ENCODE assay signal across 15 cellular contexts in the genomic region with DNA sequence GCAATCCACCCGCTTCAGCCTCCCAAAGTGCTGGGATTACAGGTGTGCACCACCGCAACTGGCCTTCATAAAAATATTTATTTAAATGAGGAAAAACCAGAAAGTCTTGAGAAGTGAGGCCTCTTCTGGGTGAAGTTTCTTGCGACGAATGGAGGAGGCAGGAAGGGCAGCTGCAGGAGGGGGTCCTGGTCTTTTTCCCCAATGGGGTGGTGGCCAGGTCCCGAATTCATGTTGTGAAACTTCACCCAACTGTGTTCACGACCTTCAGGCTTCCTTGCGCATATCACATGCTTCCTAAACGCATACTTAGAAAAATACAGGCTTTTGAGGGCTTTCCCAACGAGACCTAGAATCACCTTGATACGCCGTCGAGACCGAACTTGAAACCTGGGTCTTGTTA.
DNase-seq lines count a peak whose midpoint lies in the region; ATAC-seq and TF ChIP-seq lines count a peak whose summit lies in the region.
"Had no signal": no experiment of that assay in that cellular context is flagged by ENCODE, and none has a peak within 500 bp of the region (broad histone marks: within the 10 kb centered on the region; RNA-seq: fewer than 3 reads in every experiment).

No MANE protein-coding gene starts in this region.

- H2BK15ac ChIP-seq in mesendoderm (replicated peaks; ENCODE audit: low read depth) = no peak overlapping the region

- TF ChIP-seq CTCF in RWPE2 (IDR thresholded peaks at IDR 0.05; ENCODE audit: poor library complexity, severe bottlenecking) (no peak), spleen (IDR thresholded peaks at IDR 0.05 in 8 of 11, conservative IDR thresholded peaks at IDR 0.05 in 3 of 11) (no peak)

- no peaks in the 10 kb centered on the region for H3K79me1 ChIP-seq in mesendoderm (ENCODE audit: low read length)

- H2AK5ac ChIP-seq in mesendoderm (ENCODE audit: low read length) = peak overlapping the region; percentile 47

- H3K4me3 ChIP-seq in RWPE2 (ENCODE audit: severe bottlenecking) (no peak overlapping the region), mesendoderm (ENCODE audit: low read length) (no peak overlapping the region), spleen (no peak overlapping the region)
- H3K4me3 ChIP-seq: A549; BLaER1 treated with 17β-estradiol and CSF1 and Interleukin-3, amounts not matched to agents 10 nM and 100 nM had no signal

- no peak overlapping the region for H3K56ac ChIP-seq in mesendoderm (ENCODE audit: low read length)

- no peak overlapping the region for H2BK5ac ChIP-seq in mesendoderm (ENCODE audit: low read length)

- H3K4me2 ChIP-seq in mesendoderm (ENCODE audit: low read length) = no peak overlapping the region
- H3K4me2 ChIP-seq: A549; BLaER1 treated with 17β-estradiol and CSF1 and Interleukin-3, amounts not matched to agents 10 nM and 100 nM had no signal

- no peak for ATAC-seq in RWPE2 (ENCODE audit: low read depth)
- ATAC-seq: A549 had no signal

- intact Hi-C loops in spleen (cut with DNase I; ENCODE audit: low total_unique reads) = no loop called here

- no peak overlapping the region for H3K23ac ChIP-seq in mesendoderm (ENCODE audit: low read length)

- H3K27me3 ChIP-seq in RWPE2 (ENCODE audit: insufficient read depth, poor library complexity, severe bottlenecking) (no peaks in the 10 kb centered on the region), mesendoderm (ENCODE audit: insufficient read depth, low read length, poor library complexity) (no peaks in the 10 kb centered on the region), spleen (replicated peaks in 1 of 7) (no peaks in the 10 kb centered on the region)
- H3K27me3 ChIP-seq: BLaER1 treated with 17β-estradiol and CSF1 and Interleukin-3, amounts not matched to agents 10 nM and 100 nM had no signal

- H3K9ac ChIP-seq in mesendoderm (ENCODE audit: low read length) = no peak overlapping the region
- H3K9ac ChIP-seq: BLaER1 treated with 17β-estradiol and CSF1 and Interleukin-3, amounts not matched to agents 10 nM and 100 nM had no signal

- no peak overlapping the region for H4K5ac ChIP-seq in mesendoderm (ENCODE audit: low read length)

- no peaks in the 10 kb centered on the region for H3K9me3 ChIP-seq in RWPE2 (ENCODE audit: severe bottlenecking)
- H3K9me3 ChIP-seq in spleen = peaks cover 0 to 74% (median 6%) of the 10 kb centered on the region in 8 donors
- H3K9me3 ChIP-seq: A549; BLaER1 treated with 17β-estradiol and CSF1 and Interleukin-3, amounts not matched to agents 10 nM and 100 nM had no signal

- no peaks in the 10 kb centered on the region for H3K79me2 ChIP-seq in mesendoderm (ENCODE audit: control insufficient read depth, insufficient read depth, low read length)

- H3K18ac ChIP-seq in mesendoderm (ENCODE audit: low read length) = no peak overlapping the region

- no peak for TF ChIP-seq POLR2A in spleen (IDR thresholded peaks at IDR 0.05)

- no CpG with 5 or more reads among the region's 13 CpGs for WGBS in mesendoderm (ENCODE audit: extremely low coverage, insufficient coverage, low lambda C conversion rate)
- 87 to 94% (median 92%) methylated on average over 13 of the region's 13 CpGs for WGBS in spleen, 5 donors

- H3K4me1 ChIP-seq in RWPE2 (ENCODE audit: insufficient read depth, poor library complexity, severe bottlenecking) (no peaks in the 10 kb centered on the region), mesendoderm (ENCODE audit: control insufficient read depth, low read depth, low read length) (no peaks in the 10 kb centered on the region), spleen (no peaks in the 10 kb centered on the region)
- H3K4me1 ChIP-seq: A549 had no signal

- DNase-seq in RWPE2 (ENCODE audit: low spot score) (peak; percentile 66), mesendoderm (no peak), spleen (peak; percentile 10), D341Med (ENCODE audit: low spot score) (no peak)
- DNase-seq in activated CD4-positive, alpha-beta T cell treated with anti-CD3 and anti-CD28 coated beads, Interleukin-2, amount 50 U/mL, for 48 hours = no peak
- DNase-seq: AML-193; CD4-positive, alpha-beta T cell; CD8-positive, alpha-beta memory T cell; COR-L47; DMS79 treated with DMSO at 0.1 percent for 48 hours; GF-D8 had no signal

- H2BK120ac ChIP-seq in mesendoderm (ENCODE audit: low read depth, low read length) = no peak overlapping the region

- H3K4ac ChIP-seq in mesendoderm (ENCODE audit: low read depth, low read length) = no peak overlapping the region

- H3K36me3 ChIP-seq in RWPE2 (ENCODE audit: low read depth) = no peaks in the 10 kb centered on the region; the same call in 1 of the 2 replicates
- no peaks in the 10 kb centered on the region for H3K36me3 ChIP-seq in mesendoderm (ENCODE audit: control insufficient read depth, insufficient read depth, low read length)
- H3K36me3 ChIP-seq in spleen = no peaks in the 10 kb centered on the region
- H3K36me3 ChIP-seq: BLaER1 treated with 17β-estradiol and CSF1 and Interleukin-3, amounts not matched to agents 10 nM and 100 nM had no signal

- no peak overlapping the region for H4K8ac ChIP-seq in mesendoderm (ENCODE audit: low read depth, low read length)

- H3K27ac ChIP-seq in RWPE2 (ENCODE audit: poor library complexity, severe bottlenecking) (no peak overlapping the region), mesendoderm (ENCODE audit: low read depth, low read length) (no peak overlapping the region), spleen (no peak overlapping the region)
- H3K27ac ChIP-seq: 22Rv1; A549; BLaER1 treated with 17β-estradiol and CSF1 and Interleukin-3, amounts not matched to agents 10 nM and 100 nM; C4-2B had no signal

Comparison
In these comparisons a context has a peak if more than half of its experiments do, and no peak if none do; other contexts are left out.
1. DNase-seq: peak in RWPE2 (single experiment) and spleen (single experiment); none in mesendoderm (single experiment), activated CD4-positive, alpha-beta T cell treated with anti-CD3 and anti-CD28 coated beads, Interleukin-2, amount 50 U/mL, for 48 hours (0 of 2) and D341Med (single experiment).